Comparison of ENCODE assay signal across 1 cellular context in the genomic region with DNA sequence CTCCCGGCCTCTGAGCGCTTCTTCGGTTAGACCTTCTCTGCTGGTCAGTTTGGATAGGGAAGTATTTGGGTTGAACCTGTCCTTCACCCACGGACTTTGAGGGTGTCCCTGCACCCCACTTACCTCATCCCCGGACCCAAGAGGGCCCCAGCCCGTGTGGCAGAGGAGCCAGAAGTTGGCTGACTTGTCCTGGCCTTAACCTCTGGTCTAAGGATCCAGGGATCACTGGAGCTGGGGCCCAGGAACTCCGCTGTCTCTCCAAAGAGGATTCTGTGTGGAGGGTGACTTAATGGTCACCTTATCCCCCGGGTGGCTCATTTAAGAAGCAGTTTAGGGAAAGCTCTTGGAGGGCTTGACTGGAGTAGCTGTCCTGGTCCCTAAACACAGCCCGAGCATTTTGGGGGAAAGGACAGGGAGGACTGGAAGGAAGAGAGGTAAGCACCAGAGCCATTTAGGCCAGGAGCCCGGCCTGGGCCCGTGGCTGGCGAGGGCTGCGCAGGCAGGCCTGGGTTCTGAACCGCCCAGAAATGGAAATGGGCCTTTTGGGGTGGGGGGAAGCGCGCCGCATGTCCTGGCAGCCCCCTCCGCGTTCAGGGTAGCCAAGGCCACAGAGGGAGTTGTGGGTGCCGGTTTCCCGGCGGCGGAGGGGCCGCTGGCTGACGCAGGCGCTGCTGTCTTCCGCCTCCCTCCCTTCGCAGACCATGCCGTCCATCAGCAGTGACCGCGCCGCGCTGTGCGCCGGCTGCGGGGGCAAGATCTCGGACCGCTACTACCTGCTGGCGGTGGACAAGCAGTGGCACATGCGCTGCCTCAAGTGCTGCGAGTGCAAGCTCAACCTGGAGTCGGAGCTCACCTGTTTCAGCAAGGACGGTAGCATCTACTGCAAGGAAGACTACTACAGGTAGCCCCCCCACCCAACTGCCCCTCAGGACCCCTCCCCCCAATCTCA.
TF ChIP-seq lines count a peak whose summit lies in the region.

No MANE protein-coding gene starts in this region.

TF ChIP-seq in SK-N-SH treated with all-trans-retinoic acid at 6 μM for 48 hours, 23 proteins besides CTCF, POLR2A, EP300 and RAD21 (continued from another document):
- TF ChIP-seq, protein P1, sequence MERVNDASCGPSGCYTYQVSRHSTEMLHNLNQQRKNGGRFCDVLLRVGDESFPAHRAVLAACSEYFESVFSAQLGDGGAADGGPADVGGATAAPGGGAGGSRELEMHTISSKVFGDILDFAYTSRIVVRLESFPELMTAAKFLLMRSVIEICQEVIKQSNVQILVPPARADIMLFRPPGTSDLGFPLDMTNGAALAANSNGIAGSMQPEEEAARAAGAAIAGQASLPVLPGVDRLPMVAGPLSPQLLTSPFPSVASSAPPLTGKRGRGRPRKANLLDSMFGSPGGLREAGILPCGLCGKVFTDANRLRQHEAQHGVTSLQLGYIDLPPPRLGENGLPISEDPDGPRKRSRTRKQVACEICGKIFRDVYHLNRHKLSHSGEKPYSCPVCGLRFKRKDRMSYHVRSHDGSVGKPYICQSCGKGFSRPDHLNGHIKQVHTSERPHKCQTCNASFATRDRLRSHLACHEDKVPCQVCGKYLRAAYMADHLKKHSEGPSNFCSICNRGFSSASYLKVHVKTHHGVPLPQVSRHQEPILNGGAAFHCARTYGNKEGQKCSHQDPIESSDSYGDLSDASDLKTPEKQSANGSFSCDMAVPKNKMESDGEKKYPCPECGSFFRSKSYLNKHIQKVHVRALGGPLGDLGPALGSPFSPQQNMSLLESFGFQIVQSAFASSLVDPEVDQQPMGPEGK (CRISPR knock-in tag; IDR thresholded peaks at IDR 0.05; ENCODE audit: borderline replicate concordance), result no peak
- no peak for TF ChIP-seq TCF4 (CRISPR knock-in tag; IDR thresholded peaks at IDR 0.05; ENCODE audit: borderline replicate concordance)
